ENCODE assay signal across 8 cellular contexts in genomic region chr22:36331306-36331911, GRCh38. TPM values are rescaled to one million over a fixed set of nuclear protein-coding genes. Genes with fewer than 3 reads are reported as not detected.
DNase-seq lines count a peak whose midpoint lies in the region; ATAC-seq and TF ChIP-seq lines count a peak whose summit lies in the region.

No MANE protein-coding gene starts in this region.

- H3K27ac ChIP-seq in 22Rv1 (peak overlapping the region; percentile 70), trophoblast cell (ENCODE audit: low read depth, low read length) (peak overlapping the region; percentile 97), uterus (peak overlapping the region; percentile 95 to 100)

- H4K91ac ChIP-seq in trophoblast cell (ENCODE audit: low read depth, low read length): peak overlapping the region; percentile 97

- H3K18ac ChIP-seq in trophoblast cell (ENCODE audit: low read length): peak overlapping the region; percentile 95

- TF ChIP-seq CTCF in 22Rv1 (IDR thresholded peaks at IDR 0.05) (no peak), uterus (IDR thresholded peaks at IDR 0.05) (peak in 1 of 4 experiments; percentile 3)

- peaks cover 65% of the 10 kb centered on the region for H3K79me1 ChIP-seq in trophoblast cell (ENCODE audit: low read length)

- H3K9me3 ChIP-seq in trophoblast cell (ENCODE audit: insufficient read depth, low read depth, low read length) (peaks cover 4% of the 10 kb centered on the region), uterus (no peaks in the 10 kb centered on the region)

- ATAC-seq in GM18861 (IDR thresholded peaks at IDR 0.05; ENCODE audit: unreplicated experiment): peak; percentile 56
- ATAC-seq in HG03196 (IDR thresholded peaks at IDR 0.05; ENCODE audit: unreplicated experiment): peak; percentile 59

- H2BK5ac ChIP-seq in trophoblast cell (ENCODE audit: low read depth, low read length, poor library complexity): peak overlapping the region; percentile 96

- peak overlapping the region; percentile 3 for H2AFZ ChIP-seq in trophoblast cell (ENCODE audit: insufficient read depth, low read length, poor library complexity)

- H2BK120ac ChIP-seq in trophoblast cell (ENCODE audit: insufficient read depth, low read length, poor library complexity): peak overlapping the region; percentile 94

- peak overlapping the region; percentile 87 for H2BK12ac ChIP-seq in trophoblast cell (ENCODE audit: low read length)

- H3K4ac ChIP-seq in trophoblast cell (ENCODE audit: low read depth, low read length): peak overlapping the region; percentile 51

- H3K23ac ChIP-seq in trophoblast cell (ENCODE audit: low read length): no peak overlapping the region

- peaks cover 77% of the 10 kb centered on the region in 2 experiments for H3K4me1 ChIP-seq in trophoblast cell (ENCODE audit: control insufficient read depth in 1 of 2, insufficient read depth in 2 of 2, low read length in 2 of 2)
- H3K4me1 ChIP-seq in uterus: peaks cover 61 to 75% of the 10 kb centered on the region in 2 donors

- H2AK5ac ChIP-seq in trophoblast cell (ENCODE audit: low read length): peak overlapping the region; percentile 75

- DNase-seq in RKO (ENCODE audit: low spot score) (peak; percentile 89), head of caudate nucleus (peak in 34 of 42 donors; percentile 45 to 87 (median 66)), trophoblast cell (peak; percentile 97 to 98), uterus (peak; percentile 85 to 94)
- peak; percentile 91 for DNase-seq in activated effector memory CD4-positive, alpha-beta T cell treated with anti-CD3 and anti-CD28 coated beads, Interleukin-2, amount 50 U/mL, for 16 hours

- H4K12ac ChIP-seq in trophoblast cell (ENCODE audit: low read depth, low read length): peak overlapping the region; percentile 51

- peak overlapping the region; percentile 49 for H3K9ac ChIP-seq in trophoblast cell (ENCODE audit: low read length)

- no CpG with 5 or more reads among the region's 11 CpGs for WGBS in trophoblast cell (ENCODE audit: extremely low coverage, insufficient coverage, insufficient read length)

- H3K4me2 ChIP-seq in trophoblast cell (ENCODE audit: low read length): peak overlapping the region; percentile 13

- H3K36me3 ChIP-seq in trophoblast cell (ENCODE audit: control insufficient read depth in 1 of 2, insufficient read depth in 2 of 2, low read length in 2 of 2) (peaks cover 50 to 58% of the 10 kb centered on the region in 2 experiments), uterus (no peaks in the 10 kb centered on the region)

- intact Hi-C loops in head of caudate nucleus (cut with DNase I) (no loop called here), uterus (cut with DNase I; ENCODE audit: low total_unique reads) (loop anchor here (5.0 kb wide), 1 partner anchor 56 kb away; the partner anchor contains the start of gene MYH9)

- H3K4me3 ChIP-seq in trophoblast cell (ENCODE audit: low read depth, low read length) (no peak overlapping the region), uterus (no peak overlapping the region)

- peaks cover 40% of the 10 kb centered on the region for H3K79me2 ChIP-seq in trophoblast cell (ENCODE audit: control insufficient read depth, insufficient read depth, low read length, poor library complexity)

- peak overlapping the region; percentile 84 for H4K8ac ChIP-seq in trophoblast cell (ENCODE audit: low read depth, low read length)

- TF ChIP-seq POLR2A in uterus (IDR thresholded peaks at IDR 0.05): peak; percentile 71 to 88

- H3K27me3 ChIP-seq in trophoblast cell (ENCODE audit: insufficient read depth, low read length) (no peaks in the 10 kb centered on the region), uterus (no peaks in the 10 kb centered on the region)

- H3K14ac ChIP-seq in trophoblast cell (ENCODE audit: low read length): peak overlapping the region; percentile 96

RNA-seq across cellular contexts. Expression of gene MYH9, which starts 56.4 kb away (rescaled TPM):
- polyA plus RNA-seq in trophoblast cell (2013): 280 and 288 TPM in 2 replicates
- 1,000 to 10,000 TPM in 1 of 4 donors, 100 to 1,000 TPM in 3; 215 to 1,171 (median 400) TPM for total RNA-seq in uterus
